29 cellular contexts compared by ENCODE assay signal in the genomic region with DNA sequence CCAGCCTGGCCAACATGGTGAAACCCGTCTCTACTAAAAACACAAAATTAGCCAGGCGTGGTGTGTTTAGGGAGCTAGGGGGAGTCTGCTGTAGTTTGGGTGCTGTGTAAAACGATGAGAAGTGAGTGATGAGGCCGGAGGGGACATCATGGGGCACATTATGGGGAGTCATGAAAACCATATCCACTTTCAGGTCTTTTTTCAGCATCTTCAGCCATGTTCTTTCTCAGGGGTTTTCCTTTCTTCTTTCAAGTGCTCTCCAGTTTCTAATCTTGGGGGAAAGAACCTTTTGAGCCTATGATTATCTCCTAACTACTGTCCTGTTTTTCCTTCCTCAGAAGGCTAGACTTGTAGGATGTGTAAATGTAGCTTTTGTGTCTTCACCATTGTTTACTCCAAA. TPM values are rescaled to one million over a fixed set of nuclear protein-coding genes. Genes with fewer than 3 reads are reported as not detected.
A peak's percentile ranks its signal among the peaks of the same experiment; 100 is the strongest.
DNase-seq lines count a peak whose midpoint lies in the region; ATAC-seq and TF ChIP-seq lines count a peak whose summit lies in the region.
"Had no signal": no experiment of that assay in that cellular context is flagged by ENCODE, and none has a peak within 500 bp of the region (broad histone marks: within the 10 kb centered on the region; RNA-seq: fewer than 3 reads in every experiment).

No MANE protein-coding gene starts in this region.

- no peaks in the 10 kb centered on the region for H3K9me3 ChIP-seq in CD8-positive, alpha-beta T cell (ENCODE audit: low read length)
- H3K9me3 ChIP-seq in hepatocyte (ENCODE audit: low read depth), result no peaks in the 10 kb centered on the region
- H3K9me3 ChIP-seq: Caco-2, left ventricle myocardium inferior, thyroid gland, uterus had no signal

- no peaks in the 10 kb centered on the region for H3K27me3 Mint-ChIP-seq in activated CD4-positive, alpha-beta T cell treated with anti-CD3 and anti-CD28 coated beads for 36 hours
- no peaks in the 10 kb centered on the region for H3K27me3 Mint-ChIP-seq in CD8-positive, alpha-beta T cell (ENCODE audit: low read depth)
- no peaks in the 10 kb centered on the region for H3K27me3 Mint-ChIP-seq in activated naive CD8-positive, alpha-beta T cell treated with anti-CD3 and anti-CD28 coated beads, Interleukin-2, amount 50 U/mL, for 24 hours

- H2AFZ ChIP-seq in hepatocyte, result no peak overlapping the region
- H2AFZ ChIP-seq: neural progenitor cell, parathyroid adenoma had no signal

- peaks cover 73% of the 10 kb centered on the region for H3K36me3 Mint-ChIP-seq in activated CD4-positive, alpha-beta T cell treated with anti-CD3 and anti-CD28 coated beads for 36 hours (ENCODE audit: low read depth)
- peaks cover 90% of the 10 kb centered on the region for H3K36me3 Mint-ChIP-seq in CD8-positive, alpha-beta T cell
- peaks cover 76% of the 10 kb centered on the region for H3K36me3 Mint-ChIP-seq in activated naive CD8-positive, alpha-beta T cell treated with anti-CD3 and anti-CD28 coated beads, Interleukin-2, amount 50 U/mL, for 24 hours (ENCODE audit: low read depth)

- H3K9me2 ChIP-seq in hepatocyte (replicated peaks; ENCODE audit: insufficient read depth), result no peaks in the 10 kb centered on the region

- peaks cover 15% of the 10 kb centered on the region for H3K4me1 Mint-ChIP-seq in activated CD4-positive, alpha-beta T cell treated with anti-CD3 and anti-CD28 coated beads for 36 hours
- peaks cover 8% of the 10 kb centered on the region for H3K4me1 Mint-ChIP-seq in CD8-positive, alpha-beta T cell (ENCODE audit: low read depth)
- peaks cover 12% of the 10 kb centered on the region for H3K4me1 Mint-ChIP-seq in activated naive CD8-positive, alpha-beta T cell treated with anti-CD3 and anti-CD28 coated beads, Interleukin-2, amount 50 U/mL, for 24 hours
- H3K4me1 Mint-ChIP-seq: neural progenitor cell had no signal

- no peaks in the 10 kb centered on the region for H3K27me3 ChIP-seq in CD8-positive, alpha-beta T cell (ENCODE audit: insufficient read depth, low read length)
- H3K27me3 ChIP-seq in hepatocyte, result no peaks in the 10 kb centered on the region
- H3K27me3 ChIP-seq: neural progenitor cell, thyroid gland, uterus had no signal

- H3K4me3 Mint-ChIP-seq in activated CD4-positive, alpha-beta T cell treated with anti-CD3 and anti-CD28 coated beads for 36 hours, result no peak overlapping the region
- no peak overlapping the region for H3K4me3 Mint-ChIP-seq in CD8-positive, alpha-beta T cell
- H3K4me3 Mint-ChIP-seq in activated naive CD8-positive, alpha-beta T cell treated with anti-CD3 and anti-CD28 coated beads, Interleukin-2, amount 50 U/mL, for 24 hours, result no peak overlapping the region
- H3K4me3 Mint-ChIP-seq: neural progenitor cell had no signal

- H3K4me3 ChIP-seq in CD8-positive, alpha-beta T cell (ENCODE audit: low read depth, low read length), result no peak overlapping the region
- H3K4me3 ChIP-seq in hepatocyte, result no peak overlapping the region
- H3K4me3 ChIP-seq: left ventricle myocardium inferior, neural progenitor cell, skin epidermis, thyroid gland, uterus had no signal

- intact Hi-C loops in activated CD4-positive, alpha-beta T cell treated with anti-CD3 and anti-CD28 coated beads for 36 hours (cut with DNase I, micrococcal nuclease), result no loop called here
- intact Hi-C loops in CD8-positive, alpha-beta T cell (cut with DNase I, micrococcal nuclease), result no loop called here

- POLR2A ChIA-PET in activated CD4-positive, alpha-beta T cell treated with anti-CD3 and anti-CD28 coated beads for 36 hours (lab: Charles Lee), result interaction anchor here (0.6 kb wide), 1 partner anchor 50 kb away, joined by 3 read pairs; no protein-coding TSS in a partner anchor
- POLR2A ChIA-PET in CD8-positive, alpha-beta T cell (lab: Charles Lee), result no interaction called here

- H3K27ac ChIP-seq in CD8-positive, alpha-beta T cell (ENCODE audit: low read depth, low read length), result no peak overlapping the region
- no peak overlapping the region for H3K27ac ChIP-seq in hepatocyte
- H3K27ac ChIP-seq: left ventricle myocardium inferior, neural progenitor cell, parathyroid adenoma, skin epidermis, thyroid gland, uterus had no signal

- H3K27ac Mint-ChIP-seq in activated CD4-positive, alpha-beta T cell treated with anti-CD3 and anti-CD28 coated beads for 36 hours, result peak overlapping the region; percentile 21
- H3K27ac Mint-ChIP-seq in CD8-positive, alpha-beta T cell, result peak overlapping the region; percentile 53
- H3K27ac Mint-ChIP-seq in activated naive CD8-positive, alpha-beta T cell treated with anti-CD3 and anti-CD28 coated beads, Interleukin-2, amount 50 U/mL, for 24 hours, result peak overlapping the region; percentile 50
- H3K27ac Mint-ChIP-seq: neural progenitor cell had no signal

- peak; percentile 33 for ATAC-seq in activated CD4-positive, alpha-beta T cell treated with anti-CD3 and anti-CD28 coated beads for 36 hours
- ATAC-seq in CD8-positive, alpha-beta T cell, result no peak
- ATAC-seq in HG02610 (IDR thresholded peaks at IDR 0.05; ENCODE audit: unreplicated experiment) (peak; percentile 71), GM19463 (IDR thresholded peaks at IDR 0.05; ENCODE audit: unreplicated experiment) (no peak)
- no peak for ATAC-seq in activated naive CD8-positive, alpha-beta T cell treated with anti-CD3 and anti-CD28 coated beads, Interleukin-2, amount 50 U/mL, for 24 hours
- ATAC-seq: esophagus mucosa had no signal

- CTCF ChIA-PET in activated CD4-positive, alpha-beta T cell treated with anti-CD3 and anti-CD28 coated beads for 36 hours (lab: Charles Lee), result no interaction called here
- CTCF ChIA-PET in CD8-positive, alpha-beta T cell (lab: Charles Lee), result no interaction called here

- peaks cover 1% of the 10 kb centered on the region for H4K20me1 ChIP-seq in hepatocyte (ENCODE audit: insufficient read depth, poor library complexity, severe bottlenecking)

- no peak for DNase-seq in activated CD4-positive, alpha-beta T cell treated with anti-CD3 and anti-CD28 coated beads for 36 hours
- no peak for DNase-seq in activated CD4-positive, alpha-beta T cell treated with anti-CD3 and anti-CD28 coated beads, Interleukin-2, amount 50 U/mL, for 4 hours
- no peak for DNase-seq in CD8-positive, alpha-beta T cell
- no peak for DNase-seq in activated naive CD8-positive, alpha-beta T cell treated with anti-CD3 and anti-CD28 coated beads, Interleukin-2, amount 50 U/mL, for 24 hours
- no peak for DNase-seq in kidney glomerular epithelial cell (lab: John Stamatoyannopoulos, UW)
- DNase-seq in hepatocyte (ENCODE audit: low spot score), result no peak
- DNase-seq: 8988T; activated CD4-positive, CD25-positive, alpha-beta regulatory T cell treated with anti-CD3 and anti-CD28 coated beads, Interleukin-2, amount 50 U/mL, for 72 hours; C1 segment of cervical spinal cord; Caco-2; caudate nucleus; foreskin fibroblast; islet precursor cell; Kasumi-1; left ventricle myocardium inferior; mesendoderm; NCI-H1436 treated with DMSO at 0.1 percent for 48 hours; NCI-H2081 treated with DMSO at 0.1 percent for 48 hours; Right ventricle myocardium superior; stimulated activated naive CD4-positive, alpha-beta T cell treated with Interleukin-2 at 50 U/mL for 16 hours; T-helper 2 cell; thyroid gland; uterus had no signal

- no peaks in the 10 kb centered on the region for H3K9me3 Mint-ChIP-seq in activated CD4-positive, alpha-beta T cell treated with anti-CD3 and anti-CD28 coated beads for 36 hours (ENCODE audit: low read depth)
- H3K9me3 Mint-ChIP-seq in CD8-positive, alpha-beta T cell, result no peaks in the 10 kb centered on the region
- H3K9me3 Mint-ChIP-seq in activated naive CD8-positive, alpha-beta T cell treated with anti-CD3 and anti-CD28 coated beads, Interleukin-2, amount 50 U/mL, for 24 hours, result no peaks in the 10 kb centered on the region
- H3K9me3 Mint-ChIP-seq: neural progenitor cell had no signal

- H3K36me3 ChIP-seq in CD8-positive, alpha-beta T cell (ENCODE audit: insufficient read depth, low read length), result peaks cover 74% of the 10 kb centered on the region
- peaks cover 6% of the 10 kb centered on the region for H3K36me3 ChIP-seq in hepatocyte (replicated peaks; ENCODE audit: insufficient read depth, low read depth)
- H3K36me3 ChIP-seq: uterus had no signal

- WGBS in hepatocyte (ENCODE audit: low lambda C conversion rate, missing lambda C conversion rate), result 98% methylated on average over 4 of the region's 4 CpGs

- no peak overlapping the region for H3K4me2 ChIP-seq in hepatocyte
- H3K4me2 ChIP-seq: neural progenitor cell had no signal

- no peak for TF ChIP-seq CTCF in CD8-positive, alpha-beta T cell (IDR thresholded peaks at IDR 0.05)
- TF ChIP-seq CTCF in hepatocyte (IDR thresholded peaks at IDR 0.05; ENCODE audit: poor library complexity), result no peak

- no peaks in the 10 kb centered on the region for H3K4me1 ChIP-seq in CD8-positive, alpha-beta T cell (ENCODE audit: insufficient read depth, low read length)
- H3K4me1 ChIP-seq in hepatocyte (ENCODE audit: insufficient read depth), result no peaks in the 10 kb centered on the region
- H3K4me1 ChIP-seq: Caco-2, left ventricle myocardium inferior, neural progenitor cell, parathyroid adenoma, thyroid gland, uterus had no signal

- peaks cover 22% of the 10 kb centered on the region for H3K79me2 ChIP-seq in hepatocyte

RNA-seq across cellular contexts. Expression of gene KDM4A, which starts 14.4 kb away (rescaled TPM):
- total RNA-seq in activated CD4-positive, alpha-beta T cell treated with anti-CD3 and anti-CD28 coated beads for 36 hours, result 10 to 100 TPM; 34.0 to 35.8 TPM
- 10 to 100 TPM; 20.0 to 22.5 TPM for total RNA-seq in CD8-positive, alpha-beta T cell
- 35.5 and 51.5 TPM in 2 replicates for total RNA-seq in hepatocyte
- 22.4 and 24.7 TPM in 2 replicates for polyA plus RNA-seq in hepatocyte

RNA-seq across cellular contexts. Expression of gene ST3GAL3, which starts 43.0 kb away (rescaled TPM):
- 10 to 100 TPM; 15.8 to 20.9 TPM for total RNA-seq in activated CD4-positive, alpha-beta T cell treated with anti-CD3 and anti-CD28 coated beads for 36 hours
- total RNA-seq in CD8-positive, alpha-beta T cell, result 10 to 100 TPM; 12.2 to 14.2 TPM
- total RNA-seq in hepatocyte, result 6.2 and 7.1 TPM in 2 replicates
- polyA plus RNA-seq in hepatocyte, result 6.3 and 7.7 TPM in 2 replicates

Comparison
In these comparisons a context has a peak if more than half of its experiments do, and no peak if none do; other contexts are left out.
1. ATAC-seq: peak in activated CD4-positive, alpha-beta T cell treated with anti-CD3 and anti-CD28 coated beads for 36 hours (single experiment) and HG02610 (single experiment); none in CD8-positive, alpha-beta T cell (single experiment), activated naive CD8-positive, alpha-beta T cell treated with anti-CD3 and anti-CD28 coated beads, Interleukin-2, amount 50 U/mL, for 24 hours (single experiment) and GM19463 (single experiment).
2. Peak in every context shown above with its lines, with median percentiles within 50 percentile points of each other: H3K27ac Mint-ChIP-seq.